8 cellular contexts compared by ENCODE assay signal in the genomic region with DNA sequence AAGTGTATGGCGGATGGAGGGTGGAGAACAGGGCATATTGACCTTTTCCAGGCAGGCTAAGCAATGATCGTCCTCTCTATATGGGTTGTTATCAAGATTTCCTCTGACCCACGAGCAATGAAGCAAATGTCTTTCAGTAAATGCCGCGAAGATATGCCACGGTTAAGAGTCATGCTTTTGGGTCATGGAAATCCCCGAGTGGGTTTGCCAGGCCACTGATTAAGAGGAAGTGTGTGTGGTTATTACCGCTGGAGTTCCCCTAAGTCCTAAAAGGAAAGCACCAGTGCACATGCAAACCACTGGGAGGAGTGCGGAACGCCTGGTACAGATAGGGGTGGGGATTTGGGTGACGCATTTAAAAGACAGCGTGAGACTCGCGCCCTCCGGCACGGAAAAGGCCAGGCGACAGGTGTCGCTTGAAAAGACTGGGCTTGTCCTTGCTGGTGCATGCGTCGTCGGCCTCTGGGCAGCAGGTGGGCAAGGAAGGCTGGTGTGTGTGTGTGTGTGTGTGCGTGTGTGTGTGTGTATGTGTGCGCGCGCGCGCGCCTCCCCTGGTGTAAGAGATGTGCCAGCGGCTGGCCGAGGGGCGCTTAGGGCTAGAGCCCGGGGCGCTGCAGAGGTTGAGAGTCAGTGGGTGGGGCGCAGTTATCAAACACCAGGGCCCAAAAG. TPM values are rescaled to one million over a fixed set of nuclear protein-coding genes. Genes with fewer than 3 reads are reported as not detected.
A peak's percentile ranks its signal among the peaks of the same experiment; 100 is the strongest.
DNase-seq lines count a peak whose midpoint lies in the region; FAIRE-seq and TF ChIP-seq lines count a peak whose summit lies in the region.

A gene (plus strand): TSS at position 386 of the 669 bp plus-strand sequence. CDS start 7,026 bp downstream, outside the sequence.

- no peaks in the 10 kb centered on the region for H3K79me2 ChIP-seq in osteoblast (ENCODE audit: insufficient read depth, low read length)

- peak within 1 kb of the TSS; percentile 46 for H3K4me3 ChIP-seq in SJSA1
- peak within 1 kb of the TSS; percentile 77 for H3K4me3 ChIP-seq in osteoblast (ENCODE audit: insufficient read depth, low read length)
- H3K4me3 ChIP-seq in thymus (ENCODE audit: low read length): peak within 1 kb of the TSS; percentile 71

- FAIRE-seq in H54 (lab: Jason Lieb, UNC): peak; percentile 99

- no peaks in the 10 kb centered on the region for H4K20me1 ChIP-seq in osteoblast (ENCODE audit: insufficient read depth, low read length)

- H3K27me3 ChIP-seq in SJSA1 (replicated peaks): no peaks in the 10 kb centered on the region
- no peaks in the 10 kb centered on the region for H3K27me3 ChIP-seq in osteoblast (ENCODE audit: insufficient read depth, low read length)
- no peaks in the 10 kb centered on the region for H3K27me3 ChIP-seq in thymus (ENCODE audit: control insufficient read depth, insufficient read depth)

- H3K27ac ChIP-seq in SJSA1: peak within 1 kb of the TSS; percentile 56; the same call in 1 of the 2 replicates
- H3K27ac ChIP-seq in osteoblast (ENCODE audit: low read depth, low read length): peak within 1 kb of the TSS; percentile 79
- H3K27ac ChIP-seq in thymus (ENCODE audit: low read depth): peak within 1 kb of the TSS; percentile 92

- H3K36me3 ChIP-seq in SJSA1 (no peaks in the 10 kb centered on the region), osteoblast (ENCODE audit: insufficient read depth, low read length) (no peaks in the 10 kb centered on the region), thymus (ENCODE audit: control insufficient read depth, insufficient read depth) (no peaks in the 10 kb centered on the region)

- H2AFZ ChIP-seq in osteoblast (ENCODE audit: low read length): peak within 1 kb of the TSS; percentile 91

- TF ChIP-seq CTCF in osteoblast (IDR thresholded peaks at IDR 0.05; ENCODE audit: extremely low read depth, low read depth, low read length): peak; percentile 31

- TF ChIP-seq POLR2A in H54 (IDR thresholded peaks at IDR 0.05; ENCODE audit: low read depth, low read length): no peak

- peak; percentile 97 for DNase-seq in ELR (ENCODE audit: low read depth)
- DNase-seq in H54 (ENCODE audit: insufficient read length, low spot score): peak; percentile 30
- peak; percentile 91 for DNase-seq in LoVo (ENCODE audit: low spot score)
- peak; percentile 68 to 73 for DNase-seq in SJSA1 (ENCODE audit: low read depth in 1 of 2, low spot score in 2 of 2)
- peak; percentile 56 to 82 (median 70) for DNase-seq in activated naive CD4-positive, alpha-beta T cell (lab: John Stamatoyannopoulos, UW)
- DNase-seq in glomerular endothelial cell (ENCODE audit: extremely low read depth, low read depth, low spot score): peak; percentile 68
- DNase-seq in osteoblast (ENCODE audit: insufficient read length, low spot score, missing footprints): peak; percentile 89

- no peaks in the 10 kb centered on the region for H3K9me3 ChIP-seq in SJSA1 (replicated peaks)
- H3K9me3 ChIP-seq in osteoblast (ENCODE audit: low read depth, low read length): no peaks in the 10 kb centered on the region
- no peaks in the 10 kb centered on the region for H3K9me3 ChIP-seq in thymus (ENCODE audit: control insufficient read depth)

- H3K4me1 ChIP-seq in SJSA1 (replicated peaks): peaks cover 13% of the 10 kb centered on the region
- peaks cover 19% of the 10 kb centered on the region for H3K4me1 ChIP-seq in osteoblast (ENCODE audit: insufficient read depth, low read length)
- peaks cover 27% of the 10 kb centered on the region for H3K4me1 ChIP-seq in thymus (ENCODE audit: control insufficient read depth, insufficient read depth, low read length)

- under 1% methylated on average over 34 of the region's 34 CpGs for WGBS in thymus

- peak within 1 kb of the TSS; percentile 94 for H3K4me2 ChIP-seq in osteoblast (ENCODE audit: insufficient read depth, low read length)

RNA-seq across cellular contexts. Expression of the gene that starts here (rescaled TPM):
- 0.68 and 5.3 TPM in 2 replicates for total RNA-seq in SJSA1 (2014; rRNA removed; shearing (Covaris generic))
- total RNA-seq in glomerular endothelial cell (5.6 and 7.3 TPM in 2 replicates), osteoblast (1.2 and 1.8 TPM in 2 replicates)
- polyA plus RNA-seq in thymus: 73.7 TPM

Comparison
In these comparisons a context has a peak if more than half of its experiments do, and no peak if none do; other contexts are left out.
1. Peak in every context shown above with its lines: DNase-seq, H3K4me3 ChIP-seq and H3K27ac ChIP-seq.
2. DNase-seq: peak in every context shown above with its lines; median percentile 97 in ELR; 91 in LoVo; 89 in osteoblast; 70 in SJSA1; 70 in activated naive CD4-positive, alpha-beta T cell; 68 in glomerular endothelial cell; 30 in H54.